Comparison of ENCODE assay signal across 21 cellular contexts in genomic region chr10:25890995-25891394, GRCh38.
"Had no signal": no experiment of that assay in that cellular context is flagged by ENCODE, and none has a peak within 500 bp of the region (broad histone marks: within the 10 kb centered on the region; RNA-seq: fewer than 3 reads in every experiment).

No MANE protein-coding gene starts in this region.

- DNase-seq: colonic mucosa; cortex of kidney; dermis blood vessel endothelial cell; dorsolateral prefrontal cortex; effector CD4-positive, alpha-beta T cell; effector CD8-positive, alpha-beta T cell; effector memory CD4-positive, alpha-beta T cell; effector memory CD8-positive, alpha-beta T cell; endodermal cell; erythroblast; esophagus squamous epithelium; foreskin fibroblast; foreskin keratinocyte; foreskin melanocyte; gastrocnemius medialis; glutamatergic neuron; head of caudate nucleus; heart left ventricle; heart right ventricle had no signal

- ATAC-seq: effector memory CD8-positive, alpha-beta T cell; esophagus mucosa; foreskin keratinocyte; gastrocnemius medialis; gastroesophageal sphincter; heart left ventricle; heart right ventricle had no signal
